ENCODE assay signal across 34 cellular contexts in genomic region chr11:68784653-68785052, GRCh38.
"Had no signal": no experiment of that assay in that cellular context is flagged by ENCODE, and none has a peak within 500 bp of the region (broad histone marks: within the 10 kb centered on the region; RNA-seq: fewer than 3 reads in every experiment).

No MANE protein-coding gene starts in this region.

- H3K4me3 Mint-ChIP-seq: activated B cell treated with CpG ODN at 0.5 μM for 24 hours; activated CD4-positive, alpha-beta memory T cell treated with anti-CD3 and anti-CD28 coated beads for 36 hours; activated CD4-positive, alpha-beta T cell treated with anti-CD3 and anti-CD28 coated beads, Interleukin-2, amount 10 ng/mL, durations not matched to agents 24 days and 14 days; activated CD8-positive, alpha-beta T cell treated with anti-CD3 and anti-CD28 coated beads for 36 hours; activated naive CD4-positive, alpha-beta T cell treated with anti-CD3 and anti-CD28 coated beads for 36 hours; activated naive CD8-positive, alpha-beta T cell treated with anti-CD3 and anti-CD28 coated beads for 36 hours; activated T-cell treated with anti-CD3 and anti-CD28 coated beads, Interleukin-2, amount 50 U/mL, for 4 hours; activated T-cell treated with anti-CD3 and anti-CD28 coated beads, Interleukin-2, amount 50 U/mL, for 72 hours; activated T-helper 1 cell treated with anti-CD3 and anti-CD28 coated beads, Interleukin-12 subunit alpha, Interleukin-12 subunit beta, Interleukin-2, Interleukin-4 antibody, amounts not matched to agents 30 ng/mL and 10 ng/mL and 1 ng/mL, durations not matched to agents 14 hours and 24 hours and 36 hours; activated T-helper 17 cell treated with anti-CD3 and anti-CD28 coated beads, Interleukin-2, amount 50 U/mL, for 72 hours; T-helper 1 cell treated with Interleukin-12 subunit alpha and Interleukin-12 subunit beta and Interleukin-4 antibody, amounts not matched to agents 30 μg/mL and 1 μg/mL, for 36 hours; T-helper 2 cell treated with Interferon-gamma antibody and Interleukin-4, amounts not matched to agents 5 μg/mL and 100 μg/mL, for 36 hours had no signal

- H3K27ac ChIP-seq: adrenal gland, body of pancreas, brain microvascular endothelial cell, breast epithelium, VCaP had no signal

- H3K27ac Mint-ChIP-seq: activated B cell treated with CpG ODN at 0.5 μM for 24 hours; activated CD4-positive, alpha-beta memory T cell treated with anti-CD3 and anti-CD28 coated beads for 36 hours; activated CD4-positive, alpha-beta T cell treated with anti-CD3 and anti-CD28 coated beads, Interleukin-2, amount 10 ng/mL, durations not matched to agents 24 days and 14 days; activated CD8-positive, alpha-beta T cell treated with anti-CD3 and anti-CD28 coated beads for 36 hours; activated naive CD4-positive, alpha-beta T cell treated with anti-CD3 and anti-CD28 coated beads for 36 hours; activated naive CD4-positive, alpha-beta T cell treated with anti-CD3 and anti-CD28 coated beads, Interleukin-2, amount 50 U/mL, for 72 hours; activated naive CD8-positive, alpha-beta T cell treated with anti-CD3 and anti-CD28 coated beads for 36 hours; activated T-cell treated with anti-CD3 and anti-CD28 coated beads, Interleukin-2, amount 50 U/mL, for 72 hours; activated T-helper 1 cell treated with anti-CD3 and anti-CD28 coated beads, Interleukin-12 subunit alpha, Interleukin-12 subunit beta, Interleukin-2, Interleukin-4 antibody, amounts not matched to agents 30 ng/mL and 10 ng/mL and 1 ng/mL, durations not matched to agents 14 hours and 24 hours and 36 hours; activated T-helper 17 cell treated with anti-CD3 and anti-CD28 coated beads, Interleukin-2, amount 50 U/mL, for 72 hours; T-helper 1 cell treated with Interleukin-12 subunit alpha and Interleukin-12 subunit beta and Interleukin-4 antibody, amounts not matched to agents 30 μg/mL and 1 μg/mL, for 36 hours; T-helper 2 cell treated with Interferon-gamma antibody and Interleukin-4, amounts not matched to agents 5 μg/mL and 100 μg/mL, for 36 hours had no signal

- H3K4me3 ChIP-seq: adrenal gland, body of pancreas, breast epithelium had no signal

- H3K9me3 Mint-ChIP-seq: activated B cell treated with CpG ODN at 0.5 μM for 24 hours; activated CD4-positive, alpha-beta memory T cell treated with anti-CD3 and anti-CD28 coated beads for 36 hours; activated CD4-positive, alpha-beta T cell treated with anti-CD3 and anti-CD28 coated beads, Interleukin-2, amount 10 ng/mL, durations not matched to agents 24 days and 14 days; activated CD8-positive, alpha-beta T cell treated with anti-CD3 and anti-CD28 coated beads for 36 hours; activated naive CD4-positive, alpha-beta T cell treated with anti-CD3 and anti-CD28 coated beads for 36 hours; activated naive CD4-positive, alpha-beta T cell treated with anti-CD3 and anti-CD28 coated beads, Interleukin-2, amount 50 U/mL, for 72 hours; activated naive CD8-positive, alpha-beta T cell treated with anti-CD3 and anti-CD28 coated beads for 36 hours; activated T-cell treated with anti-CD3 and anti-CD28 coated beads, Interleukin-2, amount 50 U/mL, for 4 hours; activated T-cell treated with anti-CD3 and anti-CD28 coated beads, Interleukin-2, amount 50 U/mL, for 72 hours; activated T-helper 1 cell treated with anti-CD3 and anti-CD28 coated beads, Interleukin-12 subunit alpha, Interleukin-12 subunit beta, Interleukin-2, Interleukin-4 antibody, amounts not matched to agents 30 ng/mL and 10 ng/mL and 1 ng/mL, durations not matched to agents 14 hours and 24 hours and 36 hours; activated T-helper 17 cell treated with anti-CD3 and anti-CD28 coated beads, Interleukin-2, amount 50 U/mL, for 72 hours; T-helper 1 cell treated with Interleukin-12 subunit alpha and Interleukin-12 subunit beta and Interleukin-4 antibody, amounts not matched to agents 30 μg/mL and 1 μg/mL, for 36 hours; T-helper 2 cell treated with Interferon-gamma antibody and Interleukin-4, amounts not matched to agents 5 μg/mL and 100 μg/mL, for 36 hours had no signal

- H3K9me3 ChIP-seq: adrenal gland, body of pancreas, breast epithelium had no signal

- ATAC-seq: activated CD8-positive, alpha-beta T cell treated with anti-CD3 and anti-CD28 coated beads for 36 hours; activated naive CD4-positive, alpha-beta T cell treated with anti-CD3 and anti-CD28 coated beads, Interleukin-2, amount 50 U/mL, for 72 hours; activated T-cell treated with anti-CD3 and anti-CD28 coated beads, Interleukin-2, amount 50 U/mL, for 4 hours; activated T-cell treated with anti-CD3 and anti-CD28 coated beads, Interleukin-2, amount 50 U/mL, for 72 hours; activated T-helper 17 cell treated with anti-CD3 and anti-CD28 coated beads, Interleukin-2, amount 50 U/mL, for 72 hours; body of pancreas had no signal

- H3K4me1 ChIP-seq: adrenal gland, breast epithelium had no signal

- DNase-seq: activated B cell treated with CpG ODN at 0.5 μM for 24 hours; activated CD4-positive, alpha-beta memory T cell treated with anti-CD3 and anti-CD28 coated beads for 36 hours; activated CD4-positive, alpha-beta T cell treated with anti-CD3 and anti-CD28 coated beads for 4 hours; activated CD4-positive, alpha-beta T cell treated with anti-CD3 and anti-CD28 coated beads, Interleukin-2, amount 10 ng/mL, durations not matched to agents 24 days and 14 days; activated CD4-positive, alpha-beta T cell treated with anti-CD3 and anti-CD28 coated beads, Interleukin-2, amount 50 U/mL, for 1 hour; activated CD4-positive, alpha-beta T cell treated with anti-CD3 and anti-CD28 coated beads, Interleukin-2, amount 50 U/mL, for 4 hours; activated CD4-positive, CD25-positive, alpha-beta regulatory T cell treated with anti-CD3 and anti-CD28 coated beads, Interleukin-2, amount 50 U/mL, for 72 hours; activated CD8-positive, alpha-beta memory T cell treated with anti-CD3 and anti-CD28 coated beads, Interleukin-2, amount 50 U/mL, for 4 hours; activated CD8-positive, alpha-beta T cell treated with anti-CD3 and anti-CD28 coated beads for 36 hours; activated effector memory CD4-positive, alpha-beta T cell treated with anti-CD3 and anti-CD28 coated beads, Interleukin-2, amount 50 U/mL, for 16 hours; activated gamma-delta T cell treated with Interleukin-2 at 50 U/mL for 16 hours; activated naive CD4-positive, alpha-beta T cell; activated naive CD4-positive, alpha-beta T cell treated with anti-CD3 and anti-CD28 coated beads for 36 hours; activated naive CD4-positive, alpha-beta T cell treated with anti-CD3 and anti-CD28 coated beads, Interleukin-2, amount 50 U/mL, for 16 hours; activated naive CD8-positive, alpha-beta T cell treated with anti-CD3 and anti-CD28 coated beads for 36 hours; activated T-cell treated with anti-CD3 and anti-CD28 coated beads for 4 hours; activated T-cell treated with anti-CD3 and anti-CD28 coated beads, Interleukin-2, amount 50 U/mL, for 1 hour; activated T-cell treated with anti-CD3 and anti-CD28 coated beads, Interleukin-2, amount 50 U/mL, for 4 hours; activated T-cell treated with anti-CD3 and anti-CD28 coated beads, Interleukin-2, amount 50 U/mL, for 72 hours; adrenal gland; amniotic stem cell; body of pancreas; brain microvascular endothelial cell; central memory CD4-positive, alpha-beta T cell; T-helper 1 cell; T-helper 2 cell; T-helper 9 cell had no signal

- H3K36me3 Mint-ChIP-seq: activated naive CD8-positive, alpha-beta T cell treated with anti-CD3 and anti-CD28 coated beads for 36 hours had no signal

- H3K27me3 Mint-ChIP-seq: activated B cell treated with CpG ODN at 0.5 μM for 24 hours; activated CD4-positive, alpha-beta memory T cell treated with anti-CD3 and anti-CD28 coated beads for 36 hours; activated CD4-positive, alpha-beta T cell treated with anti-CD3 and anti-CD28 coated beads, Interleukin-2, amount 10 ng/mL, durations not matched to agents 24 days and 14 days; activated CD8-positive, alpha-beta T cell treated with anti-CD3 and anti-CD28 coated beads for 36 hours; activated naive CD8-positive, alpha-beta T cell treated with anti-CD3 and anti-CD28 coated beads for 36 hours; activated T-helper 17 cell treated with anti-CD3 and anti-CD28 coated beads, Interleukin-2, amount 50 U/mL, for 72 hours had no signal

- H3K36me3 ChIP-seq: brain microvascular endothelial cell, breast epithelium had no signal

- H3K27me3 ChIP-seq: adrenal gland, body of pancreas, brain microvascular endothelial cell, breast epithelium had no signal

- H3K4me1 Mint-ChIP-seq: activated B cell treated with CpG ODN at 0.5 μM for 24 hours; activated CD4-positive, alpha-beta T cell treated with anti-CD3 and anti-CD28 coated beads, Interleukin-2, amount 10 ng/mL, durations not matched to agents 24 days and 14 days; activated naive CD8-positive, alpha-beta T cell treated with anti-CD3 and anti-CD28 coated beads for 36 hours; activated T-helper 17 cell treated with anti-CD3 and anti-CD28 coated beads, Interleukin-2, amount 50 U/mL, for 72 hours had no signal
